1 cellular context compared by ENCODE assay signal in the genomic region with DNA sequence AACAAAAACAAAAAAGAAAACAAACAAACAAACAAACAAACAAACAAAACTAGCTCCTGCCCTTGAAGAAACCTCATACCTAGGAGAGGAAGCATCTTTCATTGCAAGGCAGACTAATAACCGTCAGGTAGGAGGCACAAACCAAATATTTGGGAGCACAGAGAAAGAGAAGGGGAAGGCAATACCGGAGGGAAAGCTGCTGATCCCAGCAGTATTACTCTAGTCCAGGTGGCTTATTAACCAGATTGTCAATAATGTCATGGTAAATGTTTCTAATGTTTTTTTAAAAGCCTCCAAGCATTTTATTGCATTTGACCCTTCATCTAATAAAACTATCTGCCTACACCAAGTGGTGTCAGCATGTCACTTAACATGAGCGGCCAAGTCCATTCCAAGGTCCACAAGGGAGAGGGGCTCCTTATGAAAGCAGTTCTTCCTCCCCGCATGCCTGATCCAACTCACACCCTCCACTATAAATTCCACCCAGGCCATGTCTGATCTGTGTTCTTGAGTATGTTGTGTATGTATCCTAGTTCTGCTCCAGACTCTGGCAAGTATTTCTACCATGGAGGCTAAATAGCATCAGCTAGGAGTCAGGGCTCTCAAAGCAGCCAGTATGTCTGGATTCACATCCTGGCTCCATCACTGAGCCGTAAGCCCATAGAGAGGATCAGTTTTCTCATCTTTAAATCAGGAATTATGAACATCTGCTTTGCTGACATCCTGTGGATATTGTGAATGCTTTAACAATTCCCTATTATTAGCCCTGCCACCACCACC.
TF ChIP-seq lines count a peak whose summit lies in the region.

No MANE protein-coding gene starts in this region.

TF ChIP-seq in WTC11, 78 proteins besides CTCF, POLR2A, EP300 and RAD21 (continued from another document):
- TF ChIP-seq FOXK1 (CRISPR knock-in tag; IDR thresholded peaks at IDR 0.05) (no peak), JUN (CRISPR knock-in tag; IDR thresholded peaks at IDR 0.05) (no peak), SP1 (CRISPR knock-in tag; conservative IDR thresholded peaks at IDR 0.05) (no peak)
